Comparison of ENCODE assay signal across 19 cellular contexts in genomic region chr18:43935051-43935412, GRCh38.
A peak's percentile ranks its signal among the peaks of the same experiment; 100 is the strongest.
DNase-seq lines count a peak whose midpoint lies in the region; ATAC-seq and TF ChIP-seq lines count a peak whose summit lies in the region.
"Had no signal": no experiment of that assay in that cellular context is flagged by ENCODE, and none has a peak within 500 bp of the region (broad histone marks: within the 10 kb centered on the region; RNA-seq: fewer than 3 reads in every experiment).

No MANE protein-coding gene starts in this region.

- H3K4me1 ChIP-seq in lung (ENCODE audit: control insufficient read depth in 2 of 2, insufficient read depth in 2 of 2, low read length in 2 of 2), result no peaks in the 10 kb centered on the region

- no peak overlapping the region for H3K4me3 ChIP-seq in cardiac fibroblast (replicated peaks in 1 of 2; ENCODE audit: low read depth in 2 of 2, low read length in 2 of 2)
- no peak overlapping the region for H3K4me3 ChIP-seq in lung
- H3K4me3 ChIP-seq: ovary, PC-9 had no signal

- H3K9me3 ChIP-seq in lung (ENCODE audit: control insufficient read depth in 2 of 2, insufficient read depth in 1 of 2, low read length in 1 of 2), result no peaks in the 10 kb centered on the region
- H3K9me3 ChIP-seq: ovary had no signal

- no peak for DNase-seq in left ventricle myocardium superior
- no peak for DNase-seq in left cardiac atrium
- peak; percentile 28 to 38 for DNase-seq in cardiac fibroblast (ENCODE audit: low read depth in 2 of 2)
- no peak for DNase-seq in lung (ENCODE audit: low spot score)
- no peak for DNase-seq in NCI-H2196 (lab: John Stamatoyannopoulos, UW; ENCODE audit: unreplicated experiment)
- DNase-seq: activated CD4-positive, CD25-positive, alpha-beta regulatory T cell; activated CD8-positive, alpha-beta memory T cell treated with anti-CD3 and anti-CD28 coated beads, Interleukin-2, amount 10 ng/mL, durations not matched to agents 7 days and 5 days; central memory CD4-positive, alpha-beta T cell; GF-D8; KG1; NCI-H1436 treated with DMSO at 0.1 percent for 48 hours; NCI-H510A; ovary; PC-9; stimulated activated CD4-positive, alpha-beta T cell treated with anti-CD3 and anti-CD28 coated beads, Interleukin-12 subunit alpha, Interleukin-12 subunit beta, amount 100 ng/mL, for 4 hours; T-helper 1 cell had no signal

- no peak overlapping the region for H3K27ac ChIP-seq in lung (ENCODE audit: low read depth in 1 of 2, low read length in 1 of 2)
- H3K27ac ChIP-seq: ovary, PC-9 had no signal

- H3K27me3 ChIP-seq in lung (ENCODE audit: control insufficient read depth, insufficient read depth), result no peaks in the 10 kb centered on the region
- H3K27me3 ChIP-seq: ovary had no signal

- ATAC-seq in left ventricle myocardium superior (peak; percentile 39), left cardiac atrium (no peak), lung (ENCODE audit: insufficient read depth, low FRiP score) (peak; percentile 27), HG03571 (IDR thresholded peaks at IDR 0.05; ENCODE audit: unreplicated experiment) (no peak), GM21723 (IDR thresholded peaks at IDR 0.05; ENCODE audit: unreplicated experiment) (no peak), HG02870 (IDR thresholded peaks at IDR 0.05; ENCODE audit: unreplicated experiment) (no peak)
- ATAC-seq: activated CD8-positive, alpha-beta memory T cell treated with anti-CD3 and anti-CD28 coated beads, Interleukin-2, amount 10 ng/mL, durations not matched to agents 7 days and 5 days had no signal

- intact Hi-C loops in left ventricle myocardium superior (cut with micrococcal nuclease), result no loop called here
- intact Hi-C loops in left cardiac atrium (cut with DNase I), result no loop called here

- no peak for TF ChIP-seq CTCF in cardiac fibroblast (IDR thresholded peaks at IDR 0.05; ENCODE audit: low read depth, low read length)
- no peak for TF ChIP-seq CTCF in lung (IDR thresholded peaks at IDR 0.05; ENCODE audit: control extremely low read depth, extremely low read depth)

- no peaks in the 10 kb centered on the region for H3K36me3 ChIP-seq in lung (ENCODE audit: control insufficient read depth in 2 of 2, insufficient read depth in 2 of 2, low read length in 2 of 2)
- H3K36me3 ChIP-seq: ovary had no signal

Comparison
In these comparisons a context has a peak if more than half of its experiments do, and no peak if none do; other contexts are left out.
1. ATAC-seq: peak in left ventricle myocardium superior (single experiment) and lung (single experiment); none in left cardiac atrium (0 of 2), HG03571 (single experiment), GM21723 (single experiment) and HG02870 (single experiment).
2. DNase-seq: peak in cardiac fibroblast (2 of 2); none in left ventricle myocardium superior (single experiment), left cardiac atrium (single experiment), lung (single experiment) and NCI-H2196 (single experiment).